Comparison of ENCODE assay signal across 6 cellular contexts in the genomic region with DNA sequence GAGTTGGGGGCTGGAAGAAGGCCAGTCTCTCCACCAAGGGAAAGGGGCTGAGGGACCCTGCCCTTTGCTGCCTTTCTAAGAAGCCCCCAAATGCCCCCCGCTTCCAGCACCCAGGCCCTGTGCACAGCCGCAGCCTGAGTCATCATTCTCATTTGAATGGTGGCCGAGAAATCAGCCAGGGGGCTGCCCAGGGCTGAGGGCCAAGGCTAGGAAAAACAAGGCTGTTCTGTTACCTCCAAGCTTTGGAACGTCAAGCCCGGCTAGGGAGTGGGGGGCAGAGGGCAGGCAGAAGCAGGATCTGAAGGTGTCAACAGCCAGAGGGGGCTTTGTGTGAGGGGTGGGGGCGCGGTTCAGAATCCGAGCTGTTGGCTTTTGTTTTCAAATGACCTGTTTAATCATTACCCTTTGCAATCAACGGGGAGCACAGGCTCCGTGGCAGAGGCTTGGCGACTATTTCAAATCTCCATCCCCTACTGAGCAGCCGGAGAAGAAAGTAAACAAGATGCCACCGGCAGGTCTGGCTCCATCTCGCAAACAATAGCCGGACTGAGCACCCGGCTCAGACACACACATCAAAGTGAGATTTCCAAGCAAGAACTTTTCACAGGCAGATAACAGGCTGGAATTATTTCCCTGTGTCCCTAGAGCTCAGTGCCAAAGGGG.
DNase-seq lines count a peak whose midpoint lies in the region; ATAC-seq, FAIRE-seq and TF ChIP-seq lines count a peak whose summit lies in the region.
"Not testable (repeated sequence)": the region's sequence is repeated elsewhere in the genome, so short reads cannot be mapped to it uniquely, and the experiment has no call there.

No MANE protein-coding gene starts in this region.

- not testable (repeated sequence) for H3K18ac ChIP-seq in IMR-90 (ENCODE audit: low read depth, low read length)

- not testable (repeated sequence) for H3K14ac ChIP-seq in IMR-90 (replicated peaks; ENCODE audit: low read depth, low read length)

- POLR2A ChIA-PET in A673 (lab: Charles Lee; ENCODE audit: low non-redundant PET); IMR-90 (lab: Charles Lee; ENCODE audit: unreplicated experiment); Panc1 (lab: Charles Lee); K562 (lab: Yijun Ruan, JAX); endothelial cell of umbilical vein (lab: Charles Lee): not testable (repeated sequence)

- not testable (repeated sequence) for TF ChIP-seq EP300 in K562 (IDR thresholded peaks at IDR 0.05; ENCODE audit: low read length)

- H3K27me3 ChIP-seq in A673 (replicated peaks; ENCODE audit: insufficient read depth, low read depth, low read length, poor library complexity); IMR-90 (ENCODE audit: control insufficient read depth, insufficient read depth, low read length); Panc1 (ENCODE audit: control insufficient read depth, insufficient read depth, low read length); K562 (ENCODE audit: control insufficient read depth in 2 of 2, insufficient read depth in 2 of 2, low read length in 2 of 2); endothelial cell of umbilical vein (ENCODE audit: control insufficient read depth in 2 of 2, insufficient read depth in 2 of 2, low read length in 2 of 2); right lobe of liver: not testable (repeated sequence)

- not testable (repeated sequence) for H3K36me3 ChIP-seq in A673 (ENCODE audit: insufficient read depth, low read length, poor library complexity, severe bottlenecking); IMR-90 (ENCODE audit: control insufficient read depth, insufficient read depth, low read length); Panc1 (ENCODE audit: control insufficient read depth, insufficient read depth, low read length); K562 (ENCODE audit: control insufficient read depth, insufficient read depth, low read length); endothelial cell of umbilical vein (ENCODE audit: control insufficient read depth in 2 of 2, extremely low read depth in 1 of 2, insufficient read depth in 2 of 2, low read length in 2 of 2); right lobe of liver

- CTCF ChIA-PET in A673 (lab: Charles Lee); IMR-90 (lab: Yijun Ruan, JAX); Panc1 (lab: Charles Lee); K562 (lab: Yijun Ruan, JAX; ENCODE audit: low intra/inter-chr PET ratio); endothelial cell of umbilical vein (lab: Charles Lee): not testable (repeated sequence)

- H3K4me1 ChIP-seq in A673 (ENCODE audit: insufficient read depth, low read length, poor library complexity, severe bottlenecking); IMR-90 (ENCODE audit: control insufficient read depth, insufficient read depth, low read length); Panc1 (ENCODE audit: control insufficient read depth, insufficient read depth, low read length); K562 (replicated peaks in 1 of 2; ENCODE audit: control insufficient read depth in 2 of 2, insufficient read depth in 2 of 2, low read length in 2 of 2); endothelial cell of umbilical vein (ENCODE audit: control insufficient read depth, extremely low read depth, insufficient read depth, low read length); right lobe of liver: not testable (repeated sequence)

- BruUV-seq in A673 (replicated peaks; lab: Mats Ljungman, UMichigan): TSS peak; percentile 87
- TSS peak; percentile 80 for BruUV-seq in IMR-90 (replicated peaks; lab: Mats Ljungman, UMichigan)
- BruUV-seq in Panc1 (replicated peaks; lab: Mats Ljungman, UMichigan): TSS peak; percentile 97
- TSS peak; percentile 90 for BruUV-seq in K562 (replicated peaks; lab: Mats Ljungman, UMichigan)
- TSS peak; percentile 67 for BruUV-seq in endothelial cell of umbilical vein (replicated peaks; lab: Mats Ljungman, UMichigan)

- H4K5ac ChIP-seq in IMR-90 (ENCODE audit: low read depth, low read length): not testable (repeated sequence)

- H3K27ac ChIP-seq in A673 (ENCODE audit: low read depth, low read length, poor library complexity, severe bottlenecking); IMR-90 (ENCODE audit: insufficient read depth, low read length); Panc1 (ENCODE audit: low read length); K562 (ENCODE audit: extremely low read depth, low read depth, low read length); endothelial cell of umbilical vein (ENCODE audit: insufficient read depth, low read depth, low read length); right lobe of liver: not testable (repeated sequence)

- not testable (repeated sequence) for TF ChIP-seq POLR2A in IMR-90 (IDR thresholded peaks at IDR 0.05; ENCODE audit: low read depth, low read length); K562 (conservative IDR thresholded peaks at IDR 0.05); endothelial cell of umbilical vein (IDR thresholded peaks at IDR 0.05; ENCODE audit: low read depth, low read length); right lobe of liver (IDR thresholded peaks at IDR 0.05)

- DNase-seq in A673 (ENCODE audit: low spot score); IMR-90; Panc1 (ENCODE audit: low read depth, low spot score); K562 (ENCODE audit: extremely low read depth in 1 of 4, low spot score in 3 of 4); endothelial cell of umbilical vein (ENCODE audit: low read depth, low spot score); right lobe of liver: not testable (repeated sequence)

- H4K8ac ChIP-seq in IMR-90 (ENCODE audit: low read depth in 2 of 2, low read length in 2 of 2): not testable (repeated sequence)

- not testable (repeated sequence) for H3K56ac ChIP-seq in IMR-90 (ENCODE audit: extremely low read depth, insufficient read depth, low read length)

- not testable (repeated sequence) for H3K79me2 ChIP-seq in K562 (ENCODE audit: control insufficient read depth, insufficient read depth, low read length); endothelial cell of umbilical vein (ENCODE audit: control insufficient read depth, insufficient read depth, low read length)

- not testable (repeated sequence) for TF ChIP-seq CTCF in A673 (conservative IDR thresholded peaks at IDR 0.05; ENCODE audit: low read depth, low read length); IMR-90 (conservative IDR thresholded peaks at IDR 0.05; ENCODE audit: low read depth, low read length); Panc1 (IDR thresholded peaks at IDR 0.05); K562 (IDR thresholded peaks at IDR 0.05 in 2 of 3, conservative IDR thresholded peaks at IDR 0.05 in 1 of 3; ENCODE audit: insufficient read depth in 2 of 3, low read depth in 1 of 3, low read length in 3 of 3); endothelial cell of umbilical vein (IDR thresholded peaks at IDR 0.05; ENCODE audit: extremely low read depth in 1 of 2, insufficient read depth in 1 of 2, low read depth in 1 of 2, low read length in 2 of 2); right lobe of liver (IDR thresholded peaks at IDR 0.05)

- not testable (repeated sequence) for H3K79me1 ChIP-seq in IMR-90 (ENCODE audit: low read depth in 1 of 2, low read length in 2 of 2)

- H4K91ac ChIP-seq in IMR-90 (ENCODE audit: insufficient read depth, low read depth, low read length): not testable (repeated sequence)

- H2BK120ac ChIP-seq in IMR-90 (ENCODE audit: low read depth, low read length): not testable (repeated sequence)

- TF ChIP-seq RAD21 in IMR-90 (IDR thresholded peaks at IDR 0.05; ENCODE audit: low read length); K562 (CRISPR knock-in tag; conservative IDR thresholded peaks at IDR 0.05 in 1 of 2, IDR thresholded peaks at IDR 0.05 in 1 of 2): not testable (repeated sequence)

- not testable (repeated sequence) for H2AK9ac ChIP-seq in IMR-90 (replicated peaks; ENCODE audit: low read depth, low read length, poor library complexity)

- not testable (repeated sequence) for H2AFZ ChIP-seq in IMR-90 (replicated peaks; ENCODE audit: low read length, poor library complexity); K562 (ENCODE audit: low read depth, low read length); endothelial cell of umbilical vein (ENCODE audit: low read depth, low read length)

- not testable (repeated sequence) for H3K9me1 ChIP-seq in IMR-90 (ENCODE audit: insufficient read depth, low read length); K562 (ENCODE audit: control insufficient read depth, insufficient read depth, low read length); endothelial cell of umbilical vein (replicated peaks; ENCODE audit: control insufficient read depth, extremely low read depth, insufficient read depth, low read length)

- not testable (repeated sequence) for H2AK5ac ChIP-seq in IMR-90 (ENCODE audit: low read depth, low read length)

- in situ Hi-C loops in IMR-90 (cut with MboI; ENCODE audit: low sequenced_read_pairs); Panc1 (cut with HindIII; ENCODE audit: low pct_unique_long_range_greater_than_20kb, low sequenced_read_pairs): not testable (repeated sequence)
- in situ Hi-C loops in K562 (cut with MboI): loop anchor here (10.0 to 25.0 kb wide), 2 partner anchors 173 to 271 kb away; a partner anchor contains a TSS

- intact Hi-C loops in A673 (cut with micrococcal nuclease; ENCODE audit: unreplicated experiment); IMR-90 (cut with micrococcal nuclease); Panc1 (cut with micrococcal nuclease; ENCODE audit: unreplicated experiment); K562 (cut with micrococcal nuclease); endothelial cell of umbilical vein (cut with micrococcal nuclease); right lobe of liver (cut with DNase I): not testable (repeated sequence)

- dilution Hi-C loops in IMR-90 (cut with HindIII; ENCODE audit: low sequenced_read_pairs, unreplicated experiment); endothelial cell of umbilical vein (cut with MboI; ENCODE audit: extremely low pct_ligation_motif_present, low sequenced_read_pairs): not testable (repeated sequence)

- no CpG with 5 or more reads among the region's 16 CpGs for WGBS in IMR-90 (ENCODE audit: extremely low coverage in 2 of 2, insufficient read length in 1 of 2), 2 experiments
- no CpG with 5 or more reads among the region's 16 CpGs for WGBS in K562 (ENCODE audit: insufficient coverage, low coverage, missing lambda C conversion rate)
- no CpG with 5 or more reads among the region's 16 CpGs for WGBS in right lobe of liver (ENCODE audit: insufficient coverage, low coverage, low lambda C conversion rate, missing lambda C conversion rate)

- H2BK15ac ChIP-seq in IMR-90 (ENCODE audit: low read depth, low read length): not testable (repeated sequence)

- H2BK5ac ChIP-seq in IMR-90 (ENCODE audit: low read depth, low read length, poor library complexity, severe bottlenecking): not testable (repeated sequence)

- H3K4me3 ChIP-seq in A673 (ENCODE audit: low read depth, low read length, poor library complexity, severe bottlenecking); IMR-90 (ENCODE audit: insufficient read depth, low read depth, low read length); Panc1 (ENCODE audit: low read depth in 2 of 2, low read length in 2 of 2); K562; endothelial cell of umbilical vein (replicated peaks in 1 of 3; ENCODE audit: insufficient read depth in 1 of 3, low read depth in 1 of 3, low read length in 3 of 3); right lobe of liver: not testable (repeated sequence)

- not testable (repeated sequence) for H3K4ac ChIP-seq in IMR-90 (ENCODE audit: low read depth, low read length)

- H3K23ac ChIP-seq in IMR-90 (ENCODE audit: low read depth, low read length): not testable (repeated sequence)

- H2BK20ac ChIP-seq in IMR-90 (ENCODE audit: low read depth, low read length): not testable (repeated sequence)

- FAIRE-seq in K562 (lab: Jason Lieb, UNC); endothelial cell of umbilical vein (lab: Jason Lieb, UNC): not testable (repeated sequence)

- H3K9ac ChIP-seq in IMR-90 (ENCODE audit: low read depth, low read length); K562 (ENCODE audit: insufficient read depth in 1 of 2, low read depth in 2 of 2, low read length in 2 of 2); endothelial cell of umbilical vein (replicated peaks; ENCODE audit: extremely low read depth, insufficient read depth, low read length): not testable (repeated sequence)

- not testable (repeated sequence) for H3K4me2 ChIP-seq in IMR-90 (ENCODE audit: low read depth, low read length); K562 (ENCODE audit: insufficient read depth, low read length); endothelial cell of umbilical vein (ENCODE audit: insufficient read depth, low read length)

- H4K20me1 ChIP-seq in IMR-90 (ENCODE audit: insufficient read depth, low read length); K562 (replicated peaks; ENCODE audit: control insufficient read depth, insufficient read depth, low read length); endothelial cell of umbilical vein (replicated peaks; ENCODE audit: control insufficient read depth, extremely low read depth, insufficient read depth, low read length): not testable (repeated sequence)

- ATAC-seq in IMR-90 (ENCODE audit: low read depth) (peak; percentile 12; the same call in 1 of the 2 replicates), Panc1 (peak; percentile 40), right lobe of liver (peak; percentile 41 to 62 (median 51))
- not testable (repeated sequence) for ATAC-seq in K562

- H3K9me3 ChIP-seq in A673 (ENCODE audit: low read depth, low read length, poor library complexity, severe bottlenecking); IMR-90 (ENCODE audit: control insufficient read depth, insufficient read depth, low read length); Panc1 (ENCODE audit: control insufficient read depth, insufficient read depth, low read depth, low read length); K562 (replicated peaks; ENCODE audit: control insufficient read depth, insufficient read depth, low read depth, low read length); endothelial cell of umbilical vein (replicated peaks; ENCODE audit: control insufficient read depth, insufficient read depth, low read length); right lobe of liver: not testable (repeated sequence)
